In the genomic region with DNA sequence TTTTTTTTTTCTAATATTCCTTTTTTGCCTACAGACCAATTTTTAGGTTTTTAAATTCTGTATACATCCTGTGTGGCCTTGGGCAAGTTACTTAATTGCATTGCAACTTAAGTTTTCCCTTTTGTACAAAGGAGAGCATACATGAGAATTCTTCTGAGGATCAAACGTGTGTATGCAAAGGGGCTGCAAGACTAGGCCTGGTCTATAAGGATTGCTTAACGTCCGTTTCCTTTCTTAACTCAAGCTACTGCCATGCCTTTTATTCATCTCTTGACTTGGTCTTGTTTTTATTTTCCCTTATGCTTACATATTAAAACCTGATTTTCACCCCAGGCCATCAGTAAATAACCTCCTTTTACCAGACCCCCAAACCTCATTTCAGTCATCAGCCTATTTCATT, we compare ENCODE assay signal across 20 cellular contexts.
"Had no signal": no experiment of that assay in that cellular context is flagged by ENCODE, and none has a peak within 500 bp of the region (broad histone marks: within the 10 kb centered on the region; RNA-seq: fewer than 3 reads in every experiment).

No MANE protein-coding gene starts in this region.

- H3K9me3 ChIP-seq: mucosa of descending colon, right lobe of liver, stomach had no signal

- H3K4me3 ChIP-seq: mucosa of descending colon, right lobe of liver, stomach had no signal

- H3K27me3 ChIP-seq: right lobe of liver, stomach had no signal

- FAIRE-seq: endothelial cell of umbilical vein, islet of Langerhans, small intestine had no signal

- H3K4me3 Mint-ChIP-seq: activated naive CD8-positive, alpha-beta T cell; dendritic cell treated with granulocyte-macrophage colony-stimulating factor and Interleukin-4, amounts not matched to agents 40 ng/mL and 50 ng/mL, for 4 days; naive B cell; neural crest cell; stimulated activated effector memory CD8-positive, alpha-beta T cell treated with anti-CD3 and anti-CD28 coated beads, Interleukin-12 subunit alpha, Interleukin-12 subunit beta, amount 100 ng/mL, for 72 hours had no signal

- H3K27me3 Mint-ChIP-seq: activated naive CD8-positive, alpha-beta T cell; dendritic cell treated with granulocyte-macrophage colony-stimulating factor and Interleukin-4, amounts not matched to agents 40 ng/mL and 50 ng/mL, for 4 days; naive B cell had no signal

- H3K27ac ChIP-seq: right lobe of liver, stomach had no signal

- H3K36me3 Mint-ChIP-seq: naive B cell had no signal

- H3K9me3 Mint-ChIP-seq: dendritic cell treated with granulocyte-macrophage colony-stimulating factor and Interleukin-4, amounts not matched to agents 40 ng/mL and 50 ng/mL, for 4 days; naive B cell; neural crest cell; stimulated activated effector memory CD8-positive, alpha-beta T cell treated with anti-CD3 and anti-CD28 coated beads, Interleukin-12 subunit alpha, Interleukin-12 subunit beta, amount 100 ng/mL, for 72 hours had no signal

- ATAC-seq: left cardiac atrium; mucosa of descending colon; right lobe of liver; stimulated activated effector memory CD8-positive, alpha-beta T cell treated with anti-CD3 and anti-CD28 coated beads, Interleukin-12 subunit alpha, Interleukin-12 subunit beta, amount 100 ng/mL, for 72 hours had no signal

- H3K27ac Mint-ChIP-seq: activated naive CD8-positive, alpha-beta T cell; stimulated activated effector memory CD8-positive, alpha-beta T cell treated with anti-CD3 and anti-CD28 coated beads, Interleukin-12 subunit alpha, Interleukin-12 subunit beta, amount 100 ng/mL, for 72 hours had no signal

- DNase-seq: activated CD4-positive, CD25-positive, alpha-beta regulatory T cell treated with anti-CD3 and anti-CD28 coated beads, Interleukin-2, amount 50 U/mL, for 72 hours; effector memory CD4-positive, alpha-beta T cell; hippocampal formation; left cardiac atrium; mesenchymal stem cell; mucosa of descending colon; naive B cell; right lobe of liver; small intestine; stimulated activated CD4-positive, alpha-beta T cell treated with anti-CD3 and anti-CD28 coated beads, Interleukin-15, amount 100 ng/mL, for 24 hours; stimulated activated CD4-positive, alpha-beta T cell treated with anti-CD3 and anti-CD28 coated beads, Interleukin-4, amount 100 ng/mL, for 1 hour; stomach; T1000; trophoblast cell had no signal

- H3K36me3 ChIP-seq: right lobe of liver, stomach had no signal
